ENCODE assay signal across 1 cellular context in the genomic region with DNA sequence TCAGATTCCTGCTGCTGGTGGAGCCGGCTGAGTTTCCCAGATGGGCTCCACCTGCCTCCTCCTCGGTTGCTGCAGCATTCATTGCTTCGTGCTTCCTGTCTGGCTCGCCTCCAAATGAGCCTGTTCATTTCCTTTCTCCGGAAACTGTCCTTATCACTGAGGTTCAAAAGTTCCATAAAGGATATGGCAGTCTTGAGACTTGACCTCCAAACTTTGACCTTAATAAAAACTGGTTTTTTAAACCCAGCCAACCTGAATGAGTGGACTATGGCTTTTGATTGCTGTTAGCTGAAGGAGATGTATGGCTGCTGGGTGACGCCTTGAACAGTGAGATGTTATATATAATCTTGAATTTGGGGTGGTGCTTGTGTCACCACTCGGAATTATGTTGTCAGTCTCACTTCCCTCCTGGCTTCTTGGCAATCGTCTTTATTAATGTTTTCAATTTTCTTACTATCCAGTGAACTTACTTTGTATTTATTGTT.
TF ChIP-seq lines count a peak whose summit lies in the region.

No MANE protein-coding gene starts in this region.

TF ChIP-seq in HepG2, 621 proteins besides CTCF, POLR2A, EP300 and RAD21 (continued from another document and continues in another):
- TF ChIP-seq, protein P1, sequence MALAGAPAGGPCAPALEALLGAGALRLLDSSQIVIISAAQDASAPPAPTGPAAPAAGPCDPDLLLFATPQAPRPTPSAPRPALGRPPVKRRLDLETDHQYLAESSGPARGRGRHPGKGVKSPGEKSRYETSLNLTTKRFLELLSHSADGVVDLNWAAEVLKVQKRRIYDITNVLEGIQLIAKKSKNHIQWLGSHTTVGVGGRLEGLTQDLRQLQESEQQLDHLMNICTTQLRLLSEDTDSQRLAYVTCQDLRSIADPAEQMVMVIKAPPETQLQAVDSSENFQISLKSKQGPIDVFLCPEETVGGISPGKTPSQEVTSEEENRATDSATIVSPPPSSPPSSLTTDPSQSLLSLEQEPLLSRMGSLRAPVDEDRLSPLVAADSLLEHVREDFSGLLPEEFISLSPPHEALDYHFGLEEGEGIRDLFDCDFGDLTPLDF (CRISPR knock-in tag; IDR thresholded peaks at IDR 0.05) = no peak
- no peak for TF ChIP-seq GPN1 (CRISPR knock-in tag; IDR thresholded peaks at IDR 0.05; ENCODE audit: borderline replicate concordance)
- TF ChIP-seq RFX5 (IDR thresholded peaks at IDR 0.05; ENCODE audit: low read depth, low read length) = no peak
- TF ChIP-seq, protein P2, sequence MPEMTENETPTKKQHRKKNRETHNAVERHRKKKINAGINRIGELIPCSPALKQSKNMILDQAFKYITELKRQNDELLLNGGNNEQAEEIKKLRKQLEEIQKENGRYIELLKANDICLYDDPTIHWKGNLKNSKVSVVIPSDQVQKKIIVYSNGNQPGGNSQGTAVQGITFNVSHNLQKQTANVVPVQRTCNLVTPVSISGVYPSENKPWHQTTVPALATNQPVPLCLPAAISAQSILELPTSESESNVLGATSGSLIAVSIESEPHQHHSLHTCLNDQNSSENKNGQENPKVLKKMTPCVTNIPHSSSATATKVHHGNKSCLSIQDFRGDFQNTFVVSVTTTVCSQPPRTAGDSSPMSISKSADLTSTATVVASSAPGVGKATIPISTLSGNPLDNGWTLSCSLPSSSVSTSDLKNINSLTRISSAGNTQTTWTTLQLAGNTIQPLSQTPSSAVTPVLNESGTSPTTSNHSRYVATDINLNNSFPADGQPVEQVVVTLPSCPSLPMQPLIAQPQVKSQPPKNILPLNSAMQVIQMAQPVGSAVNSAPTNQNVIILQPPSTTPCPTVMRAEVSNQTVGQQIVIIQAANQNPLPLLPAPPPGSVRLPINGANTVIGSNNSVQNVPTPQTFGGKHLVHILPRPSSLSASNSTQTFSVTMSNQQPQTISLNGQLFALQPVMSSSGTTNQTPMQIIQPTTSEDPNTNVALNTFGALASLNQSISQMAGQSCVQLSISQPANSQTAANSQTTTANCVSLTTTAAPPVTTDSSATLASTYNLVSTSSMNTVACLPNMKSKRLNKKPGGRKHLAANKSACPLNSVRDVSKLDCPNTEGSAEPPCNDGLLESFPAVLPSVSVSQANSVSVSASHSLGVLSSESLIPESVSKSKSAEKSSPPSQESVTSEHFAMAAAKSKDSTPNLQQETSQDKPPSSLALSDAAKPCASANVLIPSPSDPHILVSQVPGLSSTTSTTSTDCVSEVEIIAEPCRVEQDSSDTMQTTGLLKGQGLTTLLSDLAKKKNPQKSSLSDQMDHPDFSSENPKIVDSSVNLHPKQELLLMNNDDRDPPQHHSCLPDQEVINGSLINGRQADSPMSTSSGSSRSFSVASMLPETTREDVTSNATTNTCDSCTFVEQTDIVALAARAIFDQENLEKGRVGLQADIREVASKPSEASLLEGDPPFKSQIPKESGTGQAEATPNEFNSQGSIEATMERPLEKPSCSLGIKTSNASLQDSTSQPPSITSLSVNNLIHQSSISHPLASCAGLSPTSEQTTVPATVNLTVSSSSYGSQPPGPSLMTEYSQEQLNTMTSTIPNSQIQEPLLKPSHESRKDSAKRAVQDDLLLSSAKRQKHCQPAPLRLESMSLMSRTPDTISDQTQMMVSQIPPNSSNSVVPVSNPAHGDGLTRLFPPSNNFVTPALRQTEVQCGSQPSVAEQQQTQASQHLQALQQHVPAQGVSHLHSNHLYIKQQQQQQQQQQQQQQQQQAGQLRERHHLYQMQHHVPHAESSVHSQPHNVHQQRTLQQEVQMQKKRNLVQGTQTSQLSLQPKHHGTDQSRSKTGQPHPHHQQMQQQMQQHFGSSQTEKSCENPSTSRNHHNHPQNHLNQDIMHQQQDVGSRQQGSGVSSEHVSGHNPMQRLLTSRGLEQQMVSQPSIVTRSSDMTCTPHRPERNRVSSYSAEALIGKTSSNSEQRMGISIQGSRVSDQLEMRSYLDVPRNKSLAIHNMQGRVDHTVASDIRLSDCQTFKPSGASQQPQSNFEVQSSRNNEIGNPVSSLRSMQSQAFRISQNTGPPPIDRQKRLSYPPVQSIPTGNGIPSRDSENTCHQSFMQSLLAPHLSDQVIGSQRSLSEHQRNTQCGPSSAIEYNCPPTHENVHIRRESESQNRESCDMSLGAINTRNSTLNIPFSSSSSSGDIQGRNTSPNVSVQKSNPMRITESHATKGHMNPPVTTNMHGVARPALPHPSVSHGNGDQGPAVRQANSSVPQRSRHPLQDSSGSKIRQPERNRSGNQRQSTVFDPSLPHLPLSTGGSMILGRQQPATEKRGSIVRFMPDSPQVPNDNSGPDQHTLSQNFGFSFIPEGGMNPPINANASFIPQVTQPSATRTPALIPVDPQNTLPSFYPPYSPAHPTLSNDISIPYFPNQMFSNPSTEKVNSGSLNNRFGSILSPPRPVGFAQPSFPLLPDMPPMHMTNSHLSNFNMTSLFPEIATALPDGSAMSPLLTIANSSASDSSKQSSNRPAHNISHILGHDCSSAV (CRISPR knock-in tag; IDR thresholded peaks at IDR 0.05; ENCODE audit: borderline replicate concordance) = no peak
- TF ChIP-seq ELF4 (CRISPR knock-in tag; IDR thresholded peaks at IDR 0.05; ENCODE audit: borderline replicate concordance) = no peak
- TF ChIP-seq, protein P3, sequence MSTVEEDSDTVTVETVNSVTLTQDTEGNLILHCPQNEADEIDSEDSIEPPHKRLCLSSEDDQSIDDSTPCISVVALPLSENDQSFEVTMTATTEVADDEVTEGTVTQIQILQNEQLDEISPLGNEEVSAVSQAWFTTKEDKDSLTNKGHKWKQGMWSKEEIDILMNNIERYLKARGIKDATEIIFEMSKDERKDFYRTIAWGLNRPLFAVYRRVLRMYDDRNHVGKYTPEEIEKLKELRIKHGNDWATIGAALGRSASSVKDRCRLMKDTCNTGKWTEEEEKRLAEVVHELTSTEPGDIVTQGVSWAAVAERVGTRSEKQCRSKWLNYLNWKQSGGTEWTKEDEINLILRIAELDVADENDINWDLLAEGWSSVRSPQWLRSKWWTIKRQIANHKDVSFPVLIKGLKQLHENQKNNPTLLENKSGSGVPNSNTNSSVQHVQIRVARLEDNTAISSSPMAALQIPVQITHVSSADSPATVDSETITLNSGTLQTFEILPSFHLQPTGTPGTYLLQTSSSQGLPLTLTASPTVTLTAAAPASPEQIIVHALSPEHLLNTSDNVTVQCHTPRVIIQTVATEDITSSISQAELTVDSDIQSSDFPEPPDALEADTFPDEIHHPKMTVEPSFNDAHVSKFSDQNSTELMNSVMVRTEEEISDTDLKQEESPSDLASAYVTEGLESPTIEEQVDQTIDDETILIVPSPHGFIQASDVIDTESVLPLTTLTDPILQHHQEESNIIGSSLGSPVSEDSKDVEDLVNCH (CRISPR knock-in tag; IDR thresholded peaks at IDR 0.05) = no peak
- TF ChIP-seq HOXD1 (CRISPR knock-in tag; IDR thresholded peaks at IDR 0.05) = 0 out of 2 replicates have a peak, but pooled peaks have one; percentile 56
- TF ChIP-seq GATAD2A (CRISPR knock-in tag; IDR thresholded peaks at IDR 0.05) = peak; percentile 85
- TF ChIP-seq ZNF772 (CRISPR knock-in tag; IDR thresholded peaks at IDR 0.05) = 0 out of 2 replicates have a peak, but pooled peaks have one; percentile 31
- peak; percentile 74; the same call in 1 of the 2 replicates for TF ChIP-seq HMG20A (CRISPR knock-in tag; IDR thresholded peaks at IDR 0.05; ENCODE audit: borderline replicate concordance)
- TF ChIP-seq AKAP8 (CRISPR knock-in tag; IDR thresholded peaks at IDR 0.05) = no peak
- TF ChIP-seq SP2 (CRISPR knock-in tag; IDR thresholded peaks at IDR 0.05) = no peak
- 0 out of 2 replicates have a peak, but pooled peaks have one; percentile 18 for TF ChIP-seq ZNF124 (CRISPR knock-in tag; IDR thresholded peaks at IDR 0.05)
- no peak for TF ChIP-seq POLR2AphosphoS2 (IDR thresholded peaks at IDR 0.05; ENCODE audit: low read depth, low read length)
- no peak for TF ChIP-seq MBNL3 (CRISPR knock-in tag; conservative IDR thresholded peaks at IDR 0.05)
- TF ChIP-seq, protein P4, sequence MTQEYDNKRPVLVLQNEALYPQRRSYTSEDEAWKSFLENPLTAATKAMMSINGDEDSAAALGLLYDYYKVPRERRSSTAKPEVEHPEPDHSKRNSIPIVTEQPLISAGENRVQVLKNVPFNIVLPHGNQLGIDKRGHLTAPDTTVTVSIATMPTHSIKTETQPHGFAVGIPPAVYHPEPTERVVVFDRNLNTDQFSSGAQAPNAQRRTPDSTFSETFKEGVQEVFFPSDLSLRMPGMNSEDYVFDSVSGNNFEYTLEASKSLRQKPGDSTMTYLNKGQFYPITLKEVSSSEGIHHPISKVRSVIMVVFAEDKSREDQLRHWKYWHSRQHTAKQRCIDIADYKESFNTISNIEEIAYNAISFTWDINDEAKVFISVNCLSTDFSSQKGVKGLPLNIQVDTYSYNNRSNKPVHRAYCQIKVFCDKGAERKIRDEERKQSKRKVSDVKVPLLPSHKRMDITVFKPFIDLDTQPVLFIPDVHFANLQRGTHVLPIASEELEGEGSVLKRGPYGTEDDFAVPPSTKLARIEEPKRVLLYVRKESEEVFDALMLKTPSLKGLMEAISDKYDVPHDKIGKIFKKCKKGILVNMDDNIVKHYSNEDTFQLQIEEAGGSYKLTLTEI (CRISPR knock-in tag; conservative IDR thresholded peaks at IDR 0.05) = no peak
- no peak for TF ChIP-seq NKX3-1 (CRISPR knock-in tag; IDR thresholded peaks at IDR 0.05)
- no peak for TF ChIP-seq TCF7L2 (IDR thresholded peaks at IDR 0.05; ENCODE audit: low read depth, low read length)
- no peak for TF ChIP-seq ASH2L (IDR thresholded peaks at IDR 0.05; ENCODE audit: insufficient read length, low read depth, low read length)
- TF ChIP-seq SMAD3 (CRISPR knock-in tag; IDR thresholded peaks at IDR 0.05) = no peak
- no peak for TF ChIP-seq ZNF563 (CRISPR knock-in tag; IDR thresholded peaks at IDR 0.05)
- no peak for TF ChIP-seq ZNF44 (CRISPR knock-in tag; IDR thresholded peaks at IDR 0.05)
- TF ChIP-seq CENPX (CRISPR knock-in tag; IDR thresholded peaks at IDR 0.05) = no peak
- no peak for TF ChIP-seq DPF2 (CRISPR knock-in tag; IDR thresholded peaks at IDR 0.05; ENCODE audit: borderline replicate concordance, low read depth)
- TF ChIP-seq CREM (IDR thresholded peaks at IDR 0.05) = peak; percentile 46; the same call in 1 of the 2 replicates
- TF ChIP-seq CREM (CRISPR knock-in tag; IDR thresholded peaks at IDR 0.05) = no peak
- no peak for TF ChIP-seq KDM6A (CRISPR knock-in tag; IDR thresholded peaks at IDR 0.05; ENCODE audit: low read depth)
- no peak for TF ChIP-seq FOXK2 (IDR thresholded peaks at IDR 0.05)
- no peak for TF ChIP-seq PHF8 (CRISPR knock-in tag; IDR thresholded peaks at IDR 0.05)
- no peak for TF ChIP-seq ARID2 (CRISPR knock-in tag; IDR thresholded peaks at IDR 0.05; ENCODE audit: borderline replicate concordance)
- TF ChIP-seq, protein P5, sequence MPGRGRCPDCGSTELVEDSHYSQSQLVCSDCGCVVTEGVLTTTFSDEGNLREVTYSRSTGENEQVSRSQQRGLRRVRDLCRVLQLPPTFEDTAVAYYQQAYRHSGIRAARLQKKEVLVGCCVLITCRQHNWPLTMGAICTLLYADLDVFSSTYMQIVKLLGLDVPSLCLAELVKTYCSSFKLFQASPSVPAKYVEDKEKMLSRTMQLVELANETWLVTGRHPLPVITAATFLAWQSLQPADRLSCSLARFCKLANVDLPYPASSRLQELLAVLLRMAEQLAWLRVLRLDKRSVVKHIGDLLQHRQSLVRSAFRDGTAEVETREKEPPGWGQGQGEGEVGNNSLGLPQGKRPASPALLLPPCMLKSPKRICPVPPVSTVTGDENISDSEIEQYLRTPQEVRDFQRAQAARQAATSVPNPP (CRISPR knock-in tag; IDR thresholded peaks at IDR 0.05) = no peak
- TF ChIP-seq EEA1 (CRISPR knock-in tag; IDR thresholded peaks at IDR 0.05; ENCODE audit: borderline replicate concordance) = no peak
- TF ChIP-seq, protein P6, sequence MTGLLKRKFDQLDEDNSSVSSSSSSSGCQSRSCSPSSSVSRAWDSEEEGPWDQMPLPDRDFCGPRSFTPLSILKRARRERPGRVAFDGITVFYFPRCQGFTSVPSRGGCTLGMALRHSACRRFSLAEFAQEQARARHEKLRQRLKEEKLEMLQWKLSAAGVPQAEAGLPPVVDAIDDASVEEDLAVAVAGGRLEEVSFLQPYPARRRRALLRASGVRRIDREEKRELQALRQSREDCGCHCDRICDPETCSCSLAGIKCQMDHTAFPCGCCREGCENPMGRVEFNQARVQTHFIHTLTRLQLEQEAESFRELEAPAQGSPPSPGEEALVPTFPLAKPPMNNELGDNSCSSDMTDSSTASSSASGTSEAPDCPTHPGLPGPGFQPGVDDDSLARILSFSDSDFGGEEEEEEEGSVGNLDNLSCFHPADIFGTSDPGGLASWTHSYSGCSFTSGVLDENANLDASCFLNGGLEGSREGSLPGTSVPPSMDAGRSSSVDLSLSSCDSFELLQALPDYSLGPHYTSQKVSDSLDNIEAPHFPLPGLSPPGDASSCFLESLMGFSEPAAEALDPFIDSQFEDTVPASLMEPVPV (CRISPR knock-in tag; IDR thresholded peaks at IDR 0.05) = no peak
- no peak for TF ChIP-seq ZNF296 (CRISPR knock-in tag; conservative IDR thresholded peaks at IDR 0.05)
- no peak for TF ChIP-seq ZNF761 (CRISPR knock-in tag; conservative IDR thresholded peaks at IDR 0.05)
- TF ChIP-seq SKI (IDR thresholded peaks at IDR 0.05; ENCODE audit: partially characterized antibody) = no peak
- no peak for TF ChIP-seq SIN3A (IDR thresholded peaks at IDR 0.05; ENCODE audit: borderline replicate concordance, low read depth, low read length)
- TF ChIP-seq RBM22 (optimal IDR thresholded peaks at IDR 0.05; ENCODE audit: low read length) = no peak
- no peak for TF ChIP-seq ZNF160 (CRISPR knock-in tag; IDR thresholded peaks at IDR 0.05)
- TF ChIP-seq XRCC5 (optimal IDR thresholded peaks at IDR 0.05; ENCODE audit: low read length) = no peak
- no peak for TF ChIP-seq POLR2AphosphoS5 (IDR thresholded peaks at IDR 0.05; ENCODE audit: low read depth, low read length)
- TF ChIP-seq PHF5A (CRISPR knock-in tag; IDR thresholded peaks at IDR 0.05; ENCODE audit: low read depth, unreplicated experiment) = no peak
- TF ChIP-seq ZNF20 (CRISPR knock-in tag; IDR thresholded peaks at IDR 0.05) = no peak
- TF ChIP-seq RXRB (CRISPR knock-in tag; IDR thresholded peaks at IDR 0.05; ENCODE audit: borderline replicate concordance) = peak; percentile 85; the same call in 1 of the 2 replicates
- TF ChIP-seq KDM1A (CRISPR knock-in tag; IDR thresholded peaks at IDR 0.05) = no peak
- TF ChIP-seq, protein P7, sequence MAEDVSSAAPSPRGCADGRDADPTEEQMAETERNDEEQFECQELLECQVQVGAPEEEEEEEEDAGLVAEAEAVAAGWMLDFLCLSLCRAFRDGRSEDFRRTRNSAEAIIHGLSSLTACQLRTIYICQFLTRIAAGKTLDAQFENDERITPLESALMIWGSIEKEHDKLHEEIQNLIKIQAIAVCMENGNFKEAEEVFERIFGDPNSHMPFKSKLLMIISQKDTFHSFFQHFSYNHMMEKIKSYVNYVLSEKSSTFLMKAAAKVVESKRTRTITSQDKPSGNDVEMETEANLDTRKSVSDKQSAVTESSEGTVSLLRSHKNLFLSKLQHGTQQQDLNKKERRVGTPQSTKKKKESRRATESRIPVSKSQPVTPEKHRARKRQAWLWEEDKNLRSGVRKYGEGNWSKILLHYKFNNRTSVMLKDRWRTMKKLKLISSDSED (CRISPR knock-in tag; IDR thresholded peaks at IDR 0.05) = no peak
- TF ChIP-seq SALL2 (CRISPR knock-in tag; IDR thresholded peaks at IDR 0.05) = no peak
- TF ChIP-seq, protein P8, sequence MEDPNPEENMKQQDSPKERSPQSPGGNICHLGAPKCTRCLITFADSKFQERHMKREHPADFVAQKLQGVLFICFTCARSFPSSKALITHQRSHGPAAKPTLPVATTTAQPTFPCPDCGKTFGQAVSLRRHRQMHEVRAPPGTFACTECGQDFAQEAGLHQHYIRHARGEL (CRISPR knock-in tag; IDR thresholded peaks at IDR 0.05) = no peak
- TF ChIP-seq REPIN1 (CRISPR knock-in tag; IDR thresholded peaks at IDR 0.05; ENCODE audit: borderline replicate concordance, low read depth) = no peak
- TF ChIP-seq TARDBP (CRISPR knock-in tag; IDR thresholded peaks at IDR 0.05) = no peak
- no peak for TF ChIP-seq HIVEP1 (CRISPR knock-in tag; IDR thresholded peaks at IDR 0.05)
- no peak for TF ChIP-seq ZBTB1 (CRISPR knock-in tag; IDR thresholded peaks at IDR 0.05; ENCODE audit: borderline replicate concordance)
- no peak for TF ChIP-seq JUND (CRISPR knock-in tag; IDR thresholded peaks at IDR 0.05)
